In genomic region chrX:38929966-38930421, GRCh38 we compare ENCODE assay signal across 12 cellular contexts.
DNase-seq lines count a peak whose midpoint lies in the region; ATAC-seq, FAIRE-seq and TF ChIP-seq lines count a peak whose summit lies in the region.
"Had no signal": no experiment of that assay in that cellular context is flagged by ENCODE, and none has a peak within 500 bp of the region (broad histone marks: within the 10 kb centered on the region; RNA-seq: fewer than 3 reads in every experiment).

No MANE protein-coding gene starts in this region.

- TF ChIP-seq CTCF in A549 (IDR thresholded peaks at IDR 0.05) (no peak), ascending aorta (IDR thresholded peaks at IDR 0.05) (no peak), vagina (IDR thresholded peaks at IDR 0.05) (no peak), CD14-positive monocyte (IDR thresholded peaks at IDR 0.05) (no peak)

- intact Hi-C loops in ascending aorta (cut with DNase I): loop anchor here (2.0 to 5.0 kb wide), 2 partner anchors 68 to 129 kb away; partner anchors contain the start of gene MID1IP1
- intact Hi-C loops in vagina (cut with DNase I): no loop called here
- intact Hi-C loops in CD14-positive monocyte (cut with micrococcal nuclease): no loop called here

- FAIRE-seq in A549 (lab: Jason Lieb, UNC): no peak
- FAIRE-seq in H54 (lab: Jason Lieb, UNC): no peak
- FAIRE-seq in islet of Langerhans (lab: Jason Lieb, UNC): peak; percentile 74

- DNase-seq in A549 (ENCODE audit: low read depth in 1 of 2, low spot score in 1 of 2): no peak
- DNase-seq in H54 (ENCODE audit: insufficient read length, low spot score): peak; percentile 1
- DNase-seq in ascending aorta (ENCODE audit: low spot score in 2 of 2): peak; percentile 14 to 81
- DNase-seq in vagina (ENCODE audit: extremely low spot score in 2 of 2): no peak
- no peak for DNase-seq in stimulated activated CD4-positive, alpha-beta T cell treated with anti-CD3 and anti-CD28 coated beads, Interleukin-1b, Interleukin-23, amount 100 ng/mL, for 48 hours
- no peak for DNase-seq in CD14-positive monocyte (ENCODE audit: low spot score)
- DNase-seq: activated CD8-positive, alpha-beta T cell treated with anti-CD3 and anti-CD28 coated beads for 36 hours; NCI-H2107 had no signal

- H3K4me3 ChIP-seq in A549 (no peak overlapping the region), ascending aorta (no peak overlapping the region), vagina (no peak overlapping the region)

- CTCF ChIA-PET in A549 (lab: Yijun Ruan, JAX): no interaction called here

- H3K9me3 Mint-ChIP-seq in CD14-positive monocyte: peaks cover 0 to 5% (median 0%) of the 10 kb centered on the region in 7 donors
- H3K9me3 Mint-ChIP-seq: activated CD8-positive, alpha-beta T cell treated with anti-CD3 and anti-CD28 coated beads for 36 hours had no signal

- H3K27ac ChIP-seq in A549 (no peak overlapping the region), ascending aorta (peak overlapping the region; percentile 56 to 64), vagina (no peak overlapping the region)

- H3K27ac Mint-ChIP-seq in CD14-positive monocyte: no peak overlapping the region
- H3K27ac Mint-ChIP-seq: activated CD8-positive, alpha-beta T cell treated with anti-CD3 and anti-CD28 coated beads for 36 hours; mesothelial cell of epicardium had no signal

- no peaks in the 10 kb centered on the region for H3K36me3 Mint-ChIP-seq in CD14-positive monocyte
- H3K36me3 Mint-ChIP-seq: mesothelial cell of epicardium had no signal

- H3K4me2 ChIP-seq in A549: no peak overlapping the region

- no peak for TF ChIP-seq EP300 in A549 (IDR thresholded peaks at IDR 0.05)

- POLR2A ChIA-PET in A549 (lab: Yijun Ruan, JAX): no interaction called here

- peaks cover 0 to 2% (median 0%) of the 10 kb centered on the region in 3 donors for H3K27me3 Mint-ChIP-seq in CD14-positive monocyte (ENCODE audit: low read depth in 3 of 3)
- H3K27me3 Mint-ChIP-seq: activated CD8-positive, alpha-beta T cell treated with anti-CD3 and anti-CD28 coated beads for 36 hours had no signal

- no peak overlapping the region for H3K4me3 Mint-ChIP-seq in CD14-positive monocyte
- H3K4me3 Mint-ChIP-seq: activated CD8-positive, alpha-beta T cell treated with anti-CD3 and anti-CD28 coated beads for 36 hours; mesothelial cell of epicardium had no signal

- H3K27me3 ChIP-seq in ascending aorta (no peaks in the 10 kb centered on the region), vagina (no peaks in the 10 kb centered on the region)

- no peak for TF ChIP-seq RAD21 in A549 (conservative IDR thresholded peaks at IDR 0.05 in 1 of 2, IDR thresholded peaks at IDR 0.05 in 1 of 2)

- H3K9me3 ChIP-seq in A549: no peaks in the 10 kb centered on the region
- H3K9me3 ChIP-seq in ascending aorta: no peaks in the 10 kb centered on the region
- H3K9me3 ChIP-seq in vagina: no peaks in the 10 kb centered on the region

- peaks cover 4% of the 10 kb centered on the region for H3K4me1 Mint-ChIP-seq in CD14-positive monocyte

- H3K36me3 ChIP-seq in ascending aorta (no peaks in the 10 kb centered on the region), vagina (no peaks in the 10 kb centered on the region)

- WGBS in A549 (ENCODE audit: missing lambda C conversion rate): 44% methylated on average over 2 of the region's 2 CpGs

- no peaks in the 10 kb centered on the region for H3K4me1 ChIP-seq in A549
- peaks cover 0 to 5% of the 10 kb centered on the region in 2 donors for H3K4me1 ChIP-seq in ascending aorta
- H3K4me1 ChIP-seq in vagina: no peaks in the 10 kb centered on the region

- ATAC-seq in A549 (no peak), GM21423 (IDR thresholded peaks at IDR 0.05; ENCODE audit: unreplicated experiment) (no peak)
- ATAC-seq: activated CD8-positive, alpha-beta T cell treated with anti-CD3 and anti-CD28 coated beads for 36 hours; SK-N-SH treated with all-trans-retinoic acid at 6 μM for 48 hours had no signal

- no peak for TF ChIP-seq POLR2A in A549 (IDR thresholded peaks at IDR 0.05; ENCODE audit: low read length)
- TF ChIP-seq POLR2A in H54 (IDR thresholded peaks at IDR 0.05; ENCODE audit: low read depth, low read length): no peak
- no peak for TF ChIP-seq POLR2A in vagina (IDR thresholded peaks at IDR 0.05)

TF ChIP-seq in A549, 52 proteins besides CTCF, POLR2A, EP300 and RAD21:
- peak; percentile 66 for TF ChIP-seq MAFK (IDR thresholded peaks at IDR 0.05; ENCODE audit: partially characterized antibody)
- TF ChIP-seq HMGXB4 (CRISPR knock-in tag; IDR thresholded peaks at IDR 0.05; ENCODE audit: borderline replicate concordance): no peak
TF ChIP-seq in A549: peak in this region for 1.

Comparison
In these comparisons a context has a peak if more than half of its experiments do, and no peak if none do; other contexts are left out.
1. DNase-seq: peak in H54 (single experiment) and ascending aorta (2 of 2); none in A549 (0 of 2), vagina (0 of 2), stimulated activated CD4-positive, alpha-beta T cell treated with anti-CD3 and anti-CD28 coated beads, Interleukin-1b, Interleukin-23, amount 100 ng/mL, for 48 hours (single experiment) and CD14-positive monocyte (single experiment).
2. H3K27ac ChIP-seq: peak in ascending aorta (2 of 2); none in A549 (0 of 2) and vagina (single experiment).